In the genomic region with DNA sequence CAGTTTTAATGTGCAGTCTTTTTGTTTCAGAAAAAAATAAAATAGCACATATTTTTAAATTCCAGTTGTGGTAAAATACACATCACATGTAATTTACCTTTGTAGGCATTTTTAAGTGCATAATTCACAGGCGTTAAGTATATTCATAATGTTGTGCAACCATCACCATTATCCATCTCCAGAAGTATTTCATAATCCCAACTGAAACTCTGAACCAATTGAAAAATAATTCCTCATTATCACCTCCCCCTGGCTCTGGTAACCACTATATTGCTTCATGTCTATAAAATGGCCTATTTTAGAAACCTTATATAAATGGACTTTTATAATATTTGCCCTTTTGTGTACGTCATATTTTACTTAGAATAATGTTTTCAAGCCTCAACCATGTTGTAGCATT, we compare ENCODE assay signal across 30 cellular contexts.
"Had no signal": no experiment of that assay in that cellular context is flagged by ENCODE, and none has a peak within 500 bp of the region (broad histone marks: within the 10 kb centered on the region; RNA-seq: fewer than 3 reads in every experiment).

No MANE protein-coding gene starts in this region.

- H3K4me1 Mint-ChIP-seq: activated CD4-positive, alpha-beta T cell treated with anti-CD3 and anti-CD28 coated beads, Interleukin-2, amount 10 ng/mL, durations not matched to agents 7 days and 5 days; activated naive CD8-positive, alpha-beta T cell treated with anti-CD3 and anti-CD28 coated beads, Interleukin-2, amount 50 U/mL, for 24 hours; central memory CD8-positive, alpha-beta T cell; T-cell had no signal

- H3K4me3 Mint-ChIP-seq: activated CD4-positive, alpha-beta memory T cell treated with anti-CD3 and anti-CD28 coated beads for 36 hours; activated CD4-positive, alpha-beta T cell treated with anti-CD3 and anti-CD28 coated beads, Interleukin-2, amount 10 ng/mL, durations not matched to agents 7 days and 5 days; activated naive CD8-positive, alpha-beta T cell treated with anti-CD3 and anti-CD28 coated beads, Interleukin-2, amount 50 U/mL, for 24 hours; activated T-cell treated with anti-CD3 and anti-CD28 coated beads, Interleukin-2, amount 50 U/mL, for 4 hours; brain; central memory CD8-positive, alpha-beta T cell; T-cell had no signal

- DNase-seq: activated CD4-positive, alpha-beta memory T cell treated with anti-CD3 and anti-CD28 coated beads for 36 hours; activated CD4-positive, alpha-beta T cell treated with anti-CD3 and anti-CD28 coated beads, Interleukin-2, amount 10 ng/mL, durations not matched to agents 7 days and 5 days; activated CD4-positive, CD25-positive, alpha-beta regulatory T cell; activated CD8-positive, alpha-beta memory T cell treated with anti-CD3 and anti-CD28 coated beads for 24 hours; activated effector memory CD4-positive, alpha-beta T cell treated with anti-CD3 and anti-CD28 coated beads, Interleukin-2, amount 50 U/mL, for 16 hours; activated naive CD4-positive, alpha-beta T cell treated with Interleukin-2 at 50 U/mL for 16 hours; activated naive CD8-positive, alpha-beta T cell treated with anti-CD3 and anti-CD28 coated beads, Interleukin-2, amount 50 U/mL, for 24 hours; activated T-cell treated with anti-CD3 and anti-CD28 coated beads, Interleukin-2, amount 50 U/mL, for 4 hours; amygdala; Karpas-422; MM.1S; NCI-H1105; NCI-H1436; NCI-H1694 treated with DMSO at 0.1 percent for 48 hours; NCI-H2081; NCI-H510A treated with DMSO at 0.1 percent for 48 hours; NCI-H69; NK-92 treated with Interleukin-12 subunit alpha and Interleukin-12 subunit beta, amount 100 ng/mL, for 24 hours; Peyer's patch; Right ventricle myocardium superior; T-cell; T-helper 2 cell; T1000 had no signal

- H3K9me3 ChIP-seq: Peyer's patch had no signal

- H3K9me3 Mint-ChIP-seq: activated CD4-positive, alpha-beta T cell treated with anti-CD3 and anti-CD28 coated beads, Interleukin-2, amount 10 ng/mL, durations not matched to agents 7 days and 5 days; activated naive CD8-positive, alpha-beta T cell treated with anti-CD3 and anti-CD28 coated beads, Interleukin-2, amount 50 U/mL, for 24 hours; activated T-cell treated with anti-CD3 and anti-CD28 coated beads, Interleukin-2, amount 50 U/mL, for 4 hours had no signal

- H3K27me3 ChIP-seq: Peyer's patch had no signal

- H3K27ac Mint-ChIP-seq: activated CD4-positive, alpha-beta memory T cell treated with anti-CD3 and anti-CD28 coated beads for 36 hours; activated CD4-positive, alpha-beta T cell treated with anti-CD3 and anti-CD28 coated beads, Interleukin-2, amount 10 ng/mL, durations not matched to agents 7 days and 5 days; activated naive CD4-positive, alpha-beta T cell treated with anti-CD3 and anti-CD28 coated beads, Interleukin-2, amount 50 U/mL, for 72 hours; activated naive CD8-positive, alpha-beta T cell treated with anti-CD3 and anti-CD28 coated beads, Interleukin-2, amount 50 U/mL, for 24 hours; brain; T-cell had no signal

- H3K36me3 ChIP-seq: Peyer's patch had no signal

- H3K4me3 ChIP-seq: K562, Peyer's patch had no signal

- H3K27ac ChIP-seq: Peyer's patch, RWPE1, VCaP had no signal

- H3K36me3 Mint-ChIP-seq: activated CD4-positive, alpha-beta memory T cell treated with anti-CD3 and anti-CD28 coated beads for 36 hours; brain; T-cell had no signal

- H3K27me3 Mint-ChIP-seq: activated CD4-positive, alpha-beta memory T cell treated with anti-CD3 and anti-CD28 coated beads for 36 hours; activated CD4-positive, alpha-beta T cell treated with anti-CD3 and anti-CD28 coated beads, Interleukin-2, amount 10 ng/mL, durations not matched to agents 7 days and 5 days; activated naive CD8-positive, alpha-beta T cell treated with anti-CD3 and anti-CD28 coated beads, Interleukin-2, amount 50 U/mL, for 24 hours; brain; central memory CD8-positive, alpha-beta T cell; T-cell had no signal

- ATAC-seq: activated naive CD4-positive, alpha-beta T cell treated with anti-CD3 and anti-CD28 coated beads, Interleukin-2, amount 50 U/mL, for 72 hours; activated naive CD8-positive, alpha-beta T cell treated with anti-CD3 and anti-CD28 coated beads, Interleukin-2, amount 50 U/mL, for 24 hours; activated T-cell treated with anti-CD3 and anti-CD28 coated beads, Interleukin-2, amount 50 U/mL, for 4 hours; K562; T-cell had no signal

- H3K4me1 ChIP-seq: Peyer's patch had no signal

- FAIRE-seq: astrocyte, K562 had no signal
